In genomic region chr22:43945632-43946390, GRCh38 we compare ENCODE assay signal across 1 cellular context.
TF ChIP-seq lines count a peak whose summit lies in the region.

No MANE protein-coding gene starts in this region.

TF ChIP-seq in endothelial cell of umbilical vein, 7 proteins besides CTCF, POLR2A, EP300 and RAD21:
- TF ChIP-seq EZH2 (IDR thresholded peaks at IDR 0.05; ENCODE audit: borderline replicate concordance, low read depth, low read length, severe bottlenecking) (no peak), GATA2 (IDR thresholded peaks at IDR 0.05; ENCODE audit: insufficient read depth, insufficient read length, low read depth, low read length) (no peak), POLR2AphosphoS5 (IDR thresholded peaks at IDR 0.05; ENCODE audit: insufficient read depth, low read depth, low read length) (no peak), JUN (IDR thresholded peaks at IDR 0.05; ENCODE audit: borderline replicate concordance, insufficient read depth, insufficient read length, low read depth) (no peak), FOS (IDR thresholded peaks at IDR 0.05; ENCODE audit: borderline replicate concordance, insufficient read depth, low read length) (no peak), MYC (IDR thresholded peaks at IDR 0.05; ENCODE audit: low read depth, low read length) (no peak)
- TF ChIP-seq, protein P1, sequence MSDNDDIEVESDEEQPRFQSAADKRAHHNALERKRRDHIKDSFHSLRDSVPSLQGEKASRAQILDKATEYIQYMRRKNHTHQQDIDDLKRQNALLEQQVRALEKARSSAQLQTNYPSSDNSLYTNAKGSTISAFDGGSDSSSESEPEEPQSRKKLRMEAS (IDR thresholded peaks at IDR 0.05; ENCODE audit: insufficient read depth, insufficient read length): no peak
